ENCODE assay signal across 21 cellular contexts in the genomic region with DNA sequence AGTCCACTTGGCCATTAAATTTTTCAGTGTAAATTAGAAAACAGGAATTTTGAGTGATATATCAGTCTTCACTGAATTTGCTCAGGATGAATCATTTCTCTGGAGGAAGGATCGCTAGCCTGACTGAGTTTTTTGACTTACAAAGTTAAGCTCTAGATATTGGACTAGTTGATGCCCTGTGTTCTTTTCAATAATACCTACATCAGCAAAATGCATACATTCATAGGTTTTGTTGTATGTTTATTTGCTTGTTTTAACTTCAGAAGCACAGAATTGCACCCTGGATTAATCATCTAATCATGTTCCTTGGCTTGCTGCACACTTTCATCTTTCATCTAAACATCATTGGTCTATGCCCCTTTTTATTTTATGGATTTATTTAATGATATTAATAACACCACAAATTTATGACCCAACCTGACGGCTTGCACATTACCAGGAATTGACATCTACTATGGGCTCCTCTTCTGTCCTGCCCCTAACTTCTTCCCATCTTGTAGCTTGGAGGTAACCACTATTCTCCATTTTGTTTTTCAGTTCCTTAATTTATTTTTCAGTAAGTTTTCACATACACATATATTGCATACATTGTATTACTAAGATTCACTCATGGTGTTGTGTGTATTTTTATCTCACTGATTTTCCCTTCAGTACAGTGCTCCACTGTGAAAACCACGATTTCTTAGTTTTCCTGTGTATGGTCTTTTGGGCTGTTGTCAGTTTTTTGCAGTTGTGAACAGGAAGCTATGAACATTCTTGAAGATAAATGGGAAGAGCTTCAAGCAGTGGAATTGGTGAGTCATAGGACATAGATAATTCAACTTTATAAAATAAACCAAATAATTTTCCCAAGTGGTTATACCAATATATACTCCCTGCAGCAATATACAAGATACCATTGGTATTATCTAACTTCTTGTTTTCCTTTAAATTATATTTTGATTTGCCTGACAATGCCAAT. TPM values are rescaled to one million over a fixed set of nuclear protein-coding genes. Genes with fewer than 3 reads are reported as not detected.
DNase-seq lines count a peak whose midpoint lies in the region; ATAC-seq, FAIRE-seq and TF ChIP-seq lines count a peak whose summit lies in the region.
"Had no signal": no experiment of that assay in that cellular context is flagged by ENCODE, and none has a peak within 500 bp of the region (broad histone marks: within the 10 kb centered on the region; RNA-seq: fewer than 3 reads in every experiment).

No MANE protein-coding gene starts in this region.

- H3K9ac ChIP-seq in Loucy (ENCODE audit: low read depth, low read length, poor library complexity, severe bottlenecking), result no peak overlapping the region
- no peak overlapping the region for H3K9ac ChIP-seq in K562 (ENCODE audit: insufficient read depth in 1 of 2, low read depth in 2 of 2, low read length in 2 of 2)
- H3K9ac ChIP-seq: neural progenitor cell had no signal

- H3K4me3 Mint-ChIP-seq in CD14-positive monocyte, result no peak overlapping the region
- H3K4me3 Mint-ChIP-seq: dendritic cell treated with granulocyte-macrophage colony-stimulating factor and Interleukin-4, amounts not matched to agents 40 ng/mL and 50 ng/mL, for 4 days; neural progenitor cell had no signal

- H3K27ac ChIP-seq in K562 (ENCODE audit: extremely low read depth, low read depth, low read length), result no peak overlapping the region
- no peak overlapping the region for H3K27ac ChIP-seq in breast epithelium
- H3K27ac ChIP-seq: heart left ventricle, neural progenitor cell, PC-9, VCaP had no signal

- TF ChIP-seq POLR2A in K562 (conservative IDR thresholded peaks at IDR 0.05) (no peak), breast epithelium (IDR thresholded peaks at IDR 0.05) (no peak)

- H3K4me2 ChIP-seq in Loucy (ENCODE audit: low read depth, low read length, poor library complexity, severe bottlenecking) (peak overlapping the region; percentile 37), K562 (ENCODE audit: insufficient read depth, low read length) (no peak overlapping the region)
- H3K4me2 ChIP-seq: neural progenitor cell, PC-9 had no signal

- intact Hi-C loops in K562 (cut with micrococcal nuclease), result no loop called here
- intact Hi-C loops in CD14-positive monocyte (cut with micrococcal nuclease), result no loop called here
- intact Hi-C loops in breast epithelium (cut with DNase I; ENCODE audit: low total_unique reads), result no loop called here

- H3K36me3 Mint-ChIP-seq in CD14-positive monocyte, result no peaks in the 10 kb centered on the region
- H3K36me3 Mint-ChIP-seq: neural progenitor cell had no signal

- no peak for FAIRE-seq in K562 (lab: Jason Lieb, UNC)
- FAIRE-seq: D721Med, kidney had no signal

- CTCF ChIA-PET in K562 (lab: Yijun Ruan, JAX; ENCODE audit: low intra/inter-chr PET ratio), result no interaction called here

- in situ Hi-C loops in K562 (cut with MboI), result no loop called here

- H3K27me3 Mint-ChIP-seq in CD14-positive monocyte (ENCODE audit: low read depth in 3 of 3), result no peaks in the 10 kb centered on the region

- POLR2A ChIA-PET in K562 (lab: Yijun Ruan, JAX), result interaction anchor here (0.6 kb wide), 1 partner anchor 1481 kb away, joined by 5 read pairs; no protein-coding TSS in a partner anchor

- DNase-seq in AG09309 (ENCODE audit: low read depth) (peak; percentile 4), K562 (ENCODE audit: extremely low read depth in 1 of 4, low spot score in 3 of 4) (no peak), HuH-7 (ENCODE audit: low spot score) (no peak), CD14-positive monocyte (ENCODE audit: low spot score) (no peak), breast epithelium (ENCODE audit: low spot score in 2 of 2) (no peak)
- DNase-seq: heart left ventricle, KG1, kidney, mesendoderm, NCI-H1694 treated with DMSO at 0.1 percent for 48 hours, NCI-H510A, PC-9, SW 1271 had no signal

- H3K79me2 ChIP-seq in Loucy (ENCODE audit: insufficient read depth, low read length) (no peaks in the 10 kb centered on the region), K562 (ENCODE audit: control insufficient read depth, insufficient read depth, low read length) (no peaks in the 10 kb centered on the region)

- TF ChIP-seq EP300 in K562 (IDR thresholded peaks at IDR 0.05; ENCODE audit: low read length), result no peak

- peaks cover 24% of the 10 kb centered on the region for H3K4me1 Mint-ChIP-seq in CD14-positive monocyte
- H3K4me1 Mint-ChIP-seq: neural progenitor cell had no signal

- no TSS peak for BruUV-seq in K562 (replicated peaks; lab: Mats Ljungman, UMichigan)

- WGBS in K562 (ENCODE audit: insufficient coverage, low coverage, missing lambda C conversion rate), result 26% methylated on average over 3 of the region's 3 CpGs

- H3K4me3 ChIP-seq in AG09309 (ENCODE audit: control insufficient read depth, low read depth, low read length), result no peak overlapping the region
- H3K4me3 ChIP-seq in Loucy (ENCODE audit: low read length, poor library complexity, severe bottlenecking), result peak overlapping the region; percentile 19
- H3K4me3 ChIP-seq in K562, result no peak overlapping the region
- no peak overlapping the region for H3K4me3 ChIP-seq in breast epithelium
- H3K4me3 ChIP-seq: heart left ventricle, neural progenitor cell, PC-9 had no signal

- H3K9me3 ChIP-seq in Loucy (ENCODE audit: insufficient read depth, low read depth, low read length), result peaks cover 28% of the 10 kb centered on the region
- no peaks in the 10 kb centered on the region for H3K9me3 ChIP-seq in K562 (replicated peaks; ENCODE audit: control insufficient read depth, insufficient read depth, low read depth, low read length)
- no peaks in the 10 kb centered on the region for H3K9me3 ChIP-seq in breast epithelium
- H3K9me3 ChIP-seq: heart left ventricle had no signal

- peaks cover 47% of the 10 kb centered on the region for H3K4me1 ChIP-seq in Loucy (ENCODE audit: insufficient read depth, low read length, poor library complexity, severe bottlenecking)
- no peaks in the 10 kb centered on the region for H3K4me1 ChIP-seq in K562 (replicated peaks in 1 of 2; ENCODE audit: control insufficient read depth in 2 of 2, insufficient read depth in 2 of 2, low read length in 2 of 2)
- no peaks in the 10 kb centered on the region for H3K4me1 ChIP-seq in breast epithelium
- H3K4me1 ChIP-seq: neural progenitor cell had no signal

- H4K20me1 ChIP-seq in Loucy (ENCODE audit: insufficient read depth, low read length, poor library complexity, severe bottlenecking) (no peaks in the 10 kb centered on the region), K562 (replicated peaks; ENCODE audit: control insufficient read depth, insufficient read depth, low read length) (no peaks in the 10 kb centered on the region)

- H3K27me3 ChIP-seq in Loucy (ENCODE audit: insufficient read depth, low read length, poor library complexity, severe bottlenecking) (no peaks in the 10 kb centered on the region), K562 (ENCODE audit: control insufficient read depth in 2 of 2, insufficient read depth in 2 of 2, low read length in 2 of 2) (no peaks in the 10 kb centered on the region), breast epithelium (no peaks in the 10 kb centered on the region)
- H3K27me3 ChIP-seq: heart left ventricle, neural progenitor cell had no signal

- peaks cover 6% of the 10 kb centered on the region; the same call in 1 of the 2 replicates for H3K36me3 ChIP-seq in Loucy (ENCODE audit: insufficient read depth, low read length)
- no peaks in the 10 kb centered on the region for H3K36me3 ChIP-seq in K562 (ENCODE audit: control insufficient read depth, insufficient read depth, low read length)
- no peaks in the 10 kb centered on the region for H3K36me3 ChIP-seq in breast epithelium
- H3K36me3 ChIP-seq: heart left ventricle, neural progenitor cell had no signal

- H3F3A ChIP-seq in Loucy (ENCODE audit: low read depth), result peaks cover 8% of the 10 kb centered on the region; the same call in 1 of the 2 replicates

- H3K9me3 Mint-ChIP-seq in CD14-positive monocyte, result peaks cover 3 to 27% (median 11%) of the 10 kb centered on the region in 7 donors
- H3K9me3 Mint-ChIP-seq: activated T-helper 2 cell treated with anti-CD3 and anti-CD28 coated beads, Interferon-gamma antibody, Interleukin-2, Interleukin-4, amounts not matched to agents 10 μg/mL and 5 μg/mL and 100 μg/mL, durations not matched to agents 14 hours and 24 hours and 36 hours had no signal

- H3K9me2 ChIP-seq in Loucy (replicated peaks; ENCODE audit: low read depth, low read length), result no peaks in the 10 kb centered on the region

- peak overlapping the region in 2 of 7 donors; percentile 31 to 66 for H3K27ac Mint-ChIP-seq in CD14-positive monocyte
- H3K27ac Mint-ChIP-seq: activated T-helper 2 cell treated with anti-CD3 and anti-CD28 coated beads, Interferon-gamma antibody, Interleukin-2, Interleukin-4, amounts not matched to agents 10 μg/mL and 5 μg/mL and 100 μg/mL, durations not matched to agents 14 hours and 24 hours and 36 hours; dendritic cell treated with granulocyte-macrophage colony-stimulating factor and Interleukin-4, amounts not matched to agents 40 ng/mL and 50 ng/mL, for 4 days; neural progenitor cell had no signal

- TF ChIP-seq RAD21 in K562 (CRISPR knock-in tag; conservative IDR thresholded peaks at IDR 0.05 in 1 of 2, IDR thresholded peaks at IDR 0.05 in 1 of 2), result no peak

- ATAC-seq in GM18502 (IDR thresholded peaks at IDR 0.05; ENCODE audit: poor library complexity, unreplicated experiment) (peak; percentile 38), K562 (no peak), HG02840 (IDR thresholded peaks at IDR 0.05; ENCODE audit: low FRiP score, unreplicated experiment) (no peak)
- ATAC-seq: heart left ventricle had no signal

- TF ChIP-seq CTCF in AG09309 (IDR thresholded peaks at IDR 0.05; ENCODE audit: control insufficient read depth, insufficient read depth, low read depth, low read length, missing control alignments) (no peak), Loucy (conservative IDR thresholded peaks at IDR 0.05; ENCODE audit: low read length) (no peak), K562 (IDR thresholded peaks at IDR 0.05 in 2 of 3, conservative IDR thresholded peaks at IDR 0.05 in 1 of 3; ENCODE audit: insufficient read depth in 2 of 3, low read depth in 1 of 3, low read length in 3 of 3) (no peak), CD14-positive monocyte (IDR thresholded peaks at IDR 0.05) (no peak), breast epithelium (IDR thresholded peaks at IDR 0.05) (no peak)

- no peak overlapping the region for H2AFZ ChIP-seq in Loucy (ENCODE audit: low read length)
- H2AFZ ChIP-seq in K562 (ENCODE audit: low read depth, low read length), result no peak overlapping the region
- H2AFZ ChIP-seq: neural progenitor cell, PC-9 had no signal

- H3K9me1 ChIP-seq in K562 (ENCODE audit: control insufficient read depth, insufficient read depth, low read length), result no peaks in the 10 kb centered on the region

RNA-seq across cellular contexts. Expression of a gene that starts 23.3 kb away (rescaled TPM):
- total RNA-seq in K562 (2011; cell fraction: chromatin; rRNA removed; ENCODE audit: low replicate concordance), result 4.0 and 10.8 TPM in 2 replicates
- 7.1 and 9.5 TPM in 2 replicates for total RNA-seq in K562 (2011; cell fraction: nucleolus; rRNA removed)
- total RNA-seq in K562 (2011; cell fraction: nucleoplasm; rRNA removed), result 15.0 and 29.1 TPM in 2 replicates
- 27.2 and 32.6 TPM in 2 replicates for total RNA-seq in K562 (2014; rRNA removed)
- total RNA-seq in K562 (2014; rRNA removed; fragmentation: Illumina TruSeq; extraction: Trizol), result 65.8 and 66.8 TPM in 2 replicates
- total RNA-seq in K562 (2015; rRNA removed; fragmentation: Illumina TruSeq; extraction: Trizol), result 63.4 and 65.0 TPM in 2 replicates
- total RNA-seq in K562 (2021), result 43.3 and 49.0 TPM in 2 replicates
- polyA plus RNA-seq in K562 (2011; rRNA removed), result 99.5 and 116 TPM in 2 replicates
- 13.6 and 16.7 TPM in 2 replicates for polyA plus RNA-seq in K562 (2011; cell fraction: cytosol; rRNA removed)
- 15.3 and 28.1 TPM in 2 replicates for polyA plus RNA-seq in K562 (2011; cell fraction: nucleus; rRNA removed)
- 105 and 123 TPM in 2 replicates for polyA plus RNA-seq in K562 (2012)
- polyA plus RNA-seq in K562 (2014; fragmentation: Illumina TruSeq; extraction: Trizol), result 44.5 and 48.5 TPM in 2 replicates
- 100 to 1,000 TPM; 111 to 112 TPM for polyA plus RNA-seq in K562 (2014; fragmentation: Nextera tagmentation; extraction: Ambion mirVana)
- 47.6 TPM in 2 replicates for polyA plus RNA-seq in K562 (2014; rRNA removed)
- 6.9 and 7.4 TPM in 2 replicates for polyA minus RNA-seq in K562 (2011; rRNA and poly(A)+ RNA removed)
- 2.4 and 6.3 TPM in 2 replicates for polyA minus RNA-seq in K562 (2011; cell fraction: cytosol; rRNA and poly(A)+ RNA removed)
- polyA minus RNA-seq in K562 (2011; cell fraction: nucleus; rRNA and poly(A)+ RNA removed), result 3.0 and 8.1 TPM in 2 replicates
- 100 to 1,000 TPM; 330 to 401 TPM for polyA plus RNA-seq in CD14-positive monocyte
- total RNA-seq in breast epithelium, result 10 to 100 TPM; 43.6 to 93.2 (median 47.7) TPM

RNA-seq across cellular contexts. Expression of a gene that starts 32.4 kb away (rescaled TPM):
- total RNA-seq in K562 (2011; cell fraction: chromatin; rRNA removed; ENCODE audit: low replicate concordance), result 4.4 and 10.2 TPM in 2 replicates
- 3.3 and 5.4 TPM in 2 replicates for total RNA-seq in K562 (2011; cell fraction: nucleolus; rRNA removed)
- total RNA-seq in K562 (2011; cell fraction: nucleoplasm; rRNA removed), result 4.2 and 4.5 TPM in 2 replicates
- total RNA-seq in K562 (2014; rRNA removed) (6.4 and 8.5 TPM in 2 replicates), K562 (2014; rRNA removed; fragmentation: Illumina TruSeq; extraction: Trizol) (8.7 and 9.1 TPM in 2 replicates), K562 (2015; rRNA removed; fragmentation: Illumina TruSeq; extraction: Trizol) (8.0 and 8.9 TPM in 2 replicates), K562 (2021) (10.7 and 12.3 TPM in 2 replicates), breast epithelium (10 to 100 TPM; 33.3 to 52.8 (median 40.6) TPM)
- polyA plus RNA-seq in K562 (2011; rRNA removed) (2.2 and 7.0 TPM in 2 replicates), K562 (2014; fragmentation: Illumina TruSeq; extraction: Trizol) (8.0 and 10.0 TPM in 2 replicates), K562 (2014; fragmentation: Nextera tagmentation; extraction: Ambion mirVana) (1 to 10 TPM; 2.8 to 2.9 TPM), K562 (2014; rRNA removed) (5.5 and 6.4 TPM in 2 replicates), CD14-positive monocyte (1 to 10 TPM; 2.0 to 2.5 TPM)
- 0.84 and 3.8 TPM in 2 replicates for polyA plus RNA-seq in K562 (2011; cell fraction: cytosol; rRNA removed)
- polyA plus RNA-seq in K562 (2011; cell fraction: nucleus; rRNA removed), result 2.0 and 9.5 TPM in 2 replicates
- 3.3 and 5.5 TPM in 2 replicates for polyA plus RNA-seq in K562 (2012)
- 2.5 and 13.1 TPM in 2 replicates for polyA minus RNA-seq in K562 (2011; rRNA and poly(A)+ RNA removed)
- polyA minus RNA-seq in K562 (2011; cell fraction: cytosol; rRNA and poly(A)+ RNA removed), result 2.1 and 8.5 TPM in 2 replicates
- 1.6 and 4.8 TPM in 2 replicates for polyA minus RNA-seq in K562 (2011; cell fraction: nucleus; rRNA and poly(A)+ RNA removed)

RNA-seq across cellular contexts. Expression of a gene that starts 35.2 kb away (rescaled TPM):
- 13.7 and 33.4 TPM in 2 replicates for total RNA-seq in K562 (2011; cell fraction: chromatin; rRNA removed; ENCODE audit: low replicate concordance)
- 5.7 and 8.3 TPM in 2 replicates for total RNA-seq in K562 (2011; cell fraction: nucleolus; rRNA removed)
- total RNA-seq in K562 (2011; cell fraction: nucleoplasm; rRNA removed), result 9.9 and 13.1 TPM in 2 replicates
- total RNA-seq in K562 (2014; rRNA removed) (40.2 and 42.2 TPM in 2 replicates), K562 (2014; rRNA removed; fragmentation: Illumina TruSeq; extraction: Trizol) (79.1 and 95.7 TPM in 2 replicates), K562 (2015; rRNA removed; fragmentation: Illumina TruSeq; extraction: Trizol) (78.0 and 85.4 TPM in 2 replicates), K562 (2021) (46.3 and 53.7 TPM in 2 replicates), breast epithelium (10 to 100 TPM; 29.2 to 33.2 (median 29.6) TPM)
- polyA plus RNA-seq in K562 (2011; rRNA removed) (51.9 and 89.1 TPM in 2 replicates), K562 (2014; fragmentation: Illumina TruSeq; extraction: Trizol) (84.4 and 108 TPM in 2 replicates), K562 (2014; fragmentation: Nextera tagmentation; extraction: Ambion mirVana) (100 to 1,000 TPM; 108 to 112 TPM), K562 (2014; rRNA removed) (75.2 and 83.8 TPM in 2 replicates), CD14-positive monocyte (10 to 100 TPM; 51.8 to 66.8 TPM)
- 20.6 and 29.5 TPM in 2 replicates for polyA plus RNA-seq in K562 (2011; cell fraction: cytosol; rRNA removed)
- 11.0 and 18.0 TPM in 2 replicates for polyA plus RNA-seq in K562 (2011; cell fraction: nucleus; rRNA removed)
- polyA plus RNA-seq in K562 (2012), result 39.0 and 52.0 TPM in 2 replicates
- polyA minus RNA-seq in K562 (2011; rRNA and poly(A)+ RNA removed), result 53.2 and 67.8 TPM in 2 replicates
- polyA minus RNA-seq in K562 (2011; cell fraction: cytosol; rRNA and poly(A)+ RNA removed), result 13.2 and 16.6 TPM in 2 replicates
- polyA minus RNA-seq in K562 (2011; cell fraction: nucleus; rRNA and poly(A)+ RNA removed), result 5.1 and 12.9 TPM in 2 replicates
